In genomic region chr20:43938932-43939761, GRCh38 we compare ENCODE assay signal across 9 cellular contexts. TPM values are rescaled to one million over a fixed set of nuclear protein-coding genes. Genes with fewer than 3 reads are reported as not detected.
DNase-seq lines count a peak whose midpoint lies in the region; ATAC-seq and TF ChIP-seq lines count a peak whose summit lies in the region.
"Had no signal": no experiment of that assay in that cellular context is flagged by ENCODE, and none has a peak within 500 bp of the region (broad histone marks: within the 10 kb centered on the region; RNA-seq: fewer than 3 reads in every experiment).

No MANE protein-coding gene starts in this region.

- ATAC-seq in GM21360 (IDR thresholded peaks at IDR 0.05; ENCODE audit: unreplicated experiment): no peak
- ATAC-seq in GM19463 (IDR thresholded peaks at IDR 0.05; ENCODE audit: unreplicated experiment): no peak

- TF ChIP-seq CTCF in retinal pigment epithelial cell (conservative IDR thresholded peaks at IDR 0.05; ENCODE audit: low read depth, low read length): no peak

- peak; percentile 85 for DNase-seq in GOT3 (lab: John Stamatoyannopoulos, UW)
- DNase-seq in RPMI7951 (ENCODE audit: low read depth): peak; percentile 100
- peak; percentile 100 for DNase-seq in fibroblast of peridontal ligament (ENCODE audit: extremely low read depth)
- DNase-seq in retinal pigment epithelial cell (ENCODE audit: low read depth): peak; percentile 99
- DNase-seq in superior temporal gyrus (ENCODE audit: extremely low spot score): no peak
- no peak for DNase-seq in activated CD4-positive, alpha-beta T cell treated with anti-CD3 and anti-CD28 coated beads for 4 hours

- no peak overlapping the region for H3K4me3 ChIP-seq in retinal pigment epithelial cell (ENCODE audit: low read length)
- H3K4me3 ChIP-seq: Peyer's patch had no signal

RNA-seq across cellular contexts. Expression of gene TOX2, which starts 24.5 kb away (rescaled TPM):
- total RNA-seq in RPMI7951 (2014; rRNA removed; shearing (Covaris generic)): 24.7 and 25.4 TPM in 2 replicates

Comparison
In these comparisons a context has a peak if more than half of its experiments do, and no peak if none do; other contexts are left out.
1. DNase-seq: peak in GOT3 (single experiment), RPMI7951 (single experiment), fibroblast of peridontal ligament (single experiment) and retinal pigment epithelial cell (single experiment); none in superior temporal gyrus (single experiment) and activated CD4-positive, alpha-beta T cell treated with anti-CD3 and anti-CD28 coated beads for 4 hours (0 of 2).